18 cellular contexts compared by ENCODE assay signal in the genomic region with DNA sequence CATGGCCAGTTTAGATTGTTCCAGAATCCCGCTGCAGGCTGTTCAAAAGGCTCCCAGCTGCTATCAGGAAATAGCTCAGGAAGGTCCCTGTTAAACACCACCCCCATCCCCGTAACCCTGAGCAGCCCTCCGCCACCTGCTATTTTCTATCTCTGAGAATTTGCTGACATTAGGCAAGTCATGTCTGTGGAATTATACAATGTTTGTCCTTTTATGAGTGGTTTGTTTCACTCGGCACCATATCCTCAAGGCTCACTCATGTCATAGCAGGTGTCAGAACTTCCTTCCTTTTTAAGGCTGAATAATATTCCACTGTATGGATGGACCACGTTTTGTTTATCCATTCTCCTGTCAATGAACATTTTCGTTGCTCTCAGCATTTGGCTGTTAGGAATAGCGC.
DNase-seq lines count a peak whose midpoint lies in the region; ATAC-seq, FAIRE-seq and TF ChIP-seq lines count a peak whose summit lies in the region.
"Had no signal": no experiment of that assay in that cellular context is flagged by ENCODE, and none has a peak within 500 bp of the region (broad histone marks: within the 10 kb centered on the region; RNA-seq: fewer than 3 reads in every experiment).

No MANE protein-coding gene starts in this region.

- H3K4me2 ChIP-seq in H1 (ENCODE audit: insufficient read depth in 1 of 2, low read depth in 2 of 2, low read length in 2 of 2) (no peak overlapping the region), trophoblast cell (ENCODE audit: low read length) (no peak overlapping the region)
- H3K4me2 ChIP-seq: BLaER1 treated with 17β-estradiol and CSF1 and Interleukin-3, amounts not matched to agents 10 nM and 100 nM had no signal

- H4K91ac ChIP-seq in H1 (replicated peaks; ENCODE audit: insufficient read length, low read length) = no peak overlapping the region
- H4K91ac ChIP-seq in trophoblast cell (ENCODE audit: low read depth, low read length) = no peak overlapping the region

- H3K4me3 ChIP-seq in SJCRH30 (no peak overlapping the region), H1 (ENCODE audit: extremely low read depth in 1 of 4, insufficient read depth in 2 of 4, low read depth in 3 of 4, low read length in 4 of 4) (no peak overlapping the region), mesodermal cell (ENCODE audit: extremely low read depth, insufficient read depth, low read length, poor library complexity, severe bottlenecking) (no peak overlapping the region), trophoblast cell (ENCODE audit: low read depth, low read length) (no peak overlapping the region)
- H3K4me3 ChIP-seq: BLaER1 treated with 17β-estradiol and CSF1 and Interleukin-3, amounts not matched to agents 10 nM and 100 nM; GM23248 had no signal

- FAIRE-seq in H1 (lab: Jason Lieb, UNC) = no peak
- FAIRE-seq: GM19239, H54 had no signal

- WGBS in H1 (ENCODE audit: extremely low coverage in 1 of 2, insufficient coverage in 1 of 2, insufficient read length in 1 of 2, insufficient replicate concordance in 2 of 2, low coverage in 1 of 2, low lambda C conversion rate in 2 of 2, missing lambda C conversion rate in 1 of 2), 2 experiments = 90% methylated on average over 6 of the region's 7 CpGs; no CpG with 5 or more reads in 1 of the 2 experiments
- WGBS in mesodermal cell (ENCODE audit: insufficient coverage in 2 of 2), 2 experiments = 94 to 100% methylated on average over 4 of the region's 7 CpGs
- WGBS in trophoblast cell (ENCODE audit: extremely low coverage, insufficient coverage, insufficient read length) = no CpG with 5 or more reads among the region's 7 CpGs

- POLR2A ChIA-PET in H1 (lab: Charles Lee; ENCODE audit: partially characterized antibody) = no interaction called here

- H3K14ac ChIP-seq in H1 (ENCODE audit: insufficient read length) (no peak overlapping the region), trophoblast cell (ENCODE audit: low read length) (no peak overlapping the region)

- H3K9me3 ChIP-seq in SJCRH30 (replicated peaks) (no peaks in the 10 kb centered on the region), H1 (ENCODE audit: insufficient read depth in 2 of 2, low read depth in 1 of 2, low read length in 1 of 2) (no peaks in the 10 kb centered on the region), mesodermal cell (ENCODE audit: control insufficient read depth, low read length) (no peaks in the 10 kb centered on the region), trophoblast cell (ENCODE audit: insufficient read depth, low read depth, low read length) (no peaks in the 10 kb centered on the region)
- H3K9me3 ChIP-seq: BLaER1 treated with 17β-estradiol and CSF1 and Interleukin-3, amounts not matched to agents 10 nM and 100 nM had no signal

- H2AFZ ChIP-seq in H1 (ENCODE audit: low read length) = no peak overlapping the region
- no peak overlapping the region for H2AFZ ChIP-seq in trophoblast cell (ENCODE audit: insufficient read depth, low read length, poor library complexity)
- H2AFZ ChIP-seq: GM23248 had no signal

- H3K79me2 ChIP-seq in H1 (ENCODE audit: control insufficient read depth in 1 of 2, insufficient read depth in 2 of 2, low read length in 2 of 2) = no peaks in the 10 kb centered on the region
- H3K79me2 ChIP-seq in trophoblast cell (ENCODE audit: control insufficient read depth, insufficient read depth, low read length, poor library complexity) = no peaks in the 10 kb centered on the region

- intact Hi-C loops in left ventricle myocardium superior (cut with micrococcal nuclease) = no loop called here

- TF ChIP-seq RAD21 in H1 (IDR thresholded peaks at IDR 0.05 in 1 of 2, conservative IDR thresholded peaks at IDR 0.05 in 1 of 2; ENCODE audit: low read depth in 2 of 2, low read length in 2 of 2) = no peak

- H4K5ac ChIP-seq in H1 (ENCODE audit: insufficient read length, low read depth, low read length) = no peak overlapping the region

- no peak for ATAC-seq in left ventricle myocardium superior
- ATAC-seq: CD8-positive, alpha-beta T cell had no signal

- H3K56ac ChIP-seq in H1 (replicated peaks; ENCODE audit: insufficient read length, low read depth, low read length) = no peak overlapping the region

- no peak overlapping the region for H3K4ac ChIP-seq in H1 (replicated peaks; ENCODE audit: insufficient read length, low read depth, low read length)
- no peak overlapping the region for H3K4ac ChIP-seq in trophoblast cell (ENCODE audit: low read depth, low read length)

- H4K12ac ChIP-seq in trophoblast cell (ENCODE audit: low read depth, low read length) = no peak overlapping the region

- DNase-seq in SJCRH30 (peak; percentile 45 to 55), H1 (ENCODE audit: low read depth in 1 of 2, low spot score in 2 of 2) (no peak), NCI-H2171 treated with DMSO at 0.1 percent for 48 hours (lab: John Stamatoyannopoulos, UW) (no peak), trophoblast cell (no peak), left ventricle myocardium superior (no peak), UCSD-AML1 (lab: John Stamatoyannopoulos, UW; ENCODE audit: unreplicated experiment) (no peak)
- DNase-seq: Calu3; CD8-positive, alpha-beta T cell; DMS79 treated with DMSO at 0.1 percent for 48 hours; GF-D8; GM23248; HCEC 1CT; HFFc6 had no signal

- H3K79me1 ChIP-seq in H1 (ENCODE audit: low read depth, low read length) = no peaks in the 10 kb centered on the region
- no peaks in the 10 kb centered on the region for H3K79me1 ChIP-seq in trophoblast cell (ENCODE audit: low read length)

- H3K36me3 ChIP-seq in SJCRH30 (no peaks in the 10 kb centered on the region), H1 (ENCODE audit: control insufficient read depth in 2 of 4, insufficient read depth in 4 of 4, low read length in 3 of 4) (no peaks in the 10 kb centered on the region), mesodermal cell (ENCODE audit: control insufficient read depth, insufficient read depth, low read length) (no peaks in the 10 kb centered on the region), trophoblast cell (ENCODE audit: control insufficient read depth in 1 of 2, insufficient read depth in 2 of 2, low read length in 2 of 2) (no peaks in the 10 kb centered on the region)
- H3K36me3 ChIP-seq: BLaER1 treated with 17β-estradiol and CSF1 and Interleukin-3, amounts not matched to agents 10 nM and 100 nM had no signal

- H2BK5ac ChIP-seq in H1 (ENCODE audit: low read depth, low read length) (no peak overlapping the region), trophoblast cell (ENCODE audit: low read depth, low read length, poor library complexity) (no peak overlapping the region)

- TF ChIP-seq EP300 in H1 (IDR thresholded peaks at IDR 0.05; ENCODE audit: borderline replicate concordance in 1 of 2, low read depth in 2 of 2, low read length in 2 of 2) = no peak

- no peaks in the 10 kb centered on the region for H4K20me1 ChIP-seq in H1 (replicated peaks in 1 of 2; ENCODE audit: control insufficient read depth in 1 of 2, insufficient read depth in 2 of 2, low read length in 2 of 2)
- H4K20me1 ChIP-seq: BLaER1 treated with 17β-estradiol and CSF1 and Interleukin-3, amounts not matched to agents 10 nM and 100 nM had no signal

- CTCF ChIA-PET in H1 (lab: Charles Lee; ENCODE audit: partially characterized antibody) = interaction anchor here (0.7 to 1.4 kb wide), 2 partner anchors 124 to 172 kb away, joined by 3 to 4 read pairs; no protein-coding TSS in a partner anchor

- H3K23me2 ChIP-seq in H1 (ENCODE audit: low read depth, low read length) = no peaks in the 10 kb centered on the region

- TF ChIP-seq POLR2A in H1 (IDR thresholded peaks at IDR 0.05; ENCODE audit: control extremely low read depth in 1 of 2, low read depth in 2 of 2, low read length in 2 of 2) = no peak

- no peak overlapping the region for H3K27ac ChIP-seq in SJCRH30
- H3K27ac ChIP-seq in H1 (ENCODE audit: low read depth, low read length) = no peak overlapping the region
- peak overlapping the region; percentile 84 for H3K27ac ChIP-seq in mesodermal cell (ENCODE audit: low read depth, low read length, severe bottlenecking)
- no peak overlapping the region for H3K27ac ChIP-seq in trophoblast cell (ENCODE audit: low read depth, low read length)
- H3K27ac ChIP-seq: BLaER1 treated with 17β-estradiol and CSF1 and Interleukin-3, amounts not matched to agents 10 nM and 100 nM; GM23248; HL-60 had no signal

- peaks cover 19% of the 10 kb centered on the region for H3K4me1 ChIP-seq in SJCRH30
- H3K4me1 ChIP-seq in H1 (replicated peaks in 1 of 4; ENCODE audit: control insufficient read depth in 3 of 4, insufficient read depth in 4 of 4, low read length in 3 of 4) = peaks cover 2 to 17% (median 8%) of the 10 kb centered on the region in 4 experiments
- peaks cover 64% of the 10 kb centered on the region for H3K4me1 ChIP-seq in mesodermal cell (ENCODE audit: control insufficient read depth, insufficient read depth, low read length, poor library complexity, severe bottlenecking)
- peaks cover 2 to 8% of the 10 kb centered on the region in 2 experiments for H3K4me1 ChIP-seq in trophoblast cell (ENCODE audit: control insufficient read depth in 1 of 2, insufficient read depth in 2 of 2, low read length in 2 of 2)

- H4K8ac ChIP-seq in H1 (ENCODE audit: extremely low read depth, insufficient read depth, low read length) (no peak overlapping the region), trophoblast cell (ENCODE audit: low read depth, low read length) (no peak overlapping the region)

- no peak overlapping the region for H3K9ac ChIP-seq in H1 (replicated peaks in 1 of 4; ENCODE audit: extremely low read depth in 1 of 4, low read depth in 3 of 4, low read length in 3 of 4)
- no peak overlapping the region for H3K9ac ChIP-seq in trophoblast cell (ENCODE audit: low read length)
- H3K9ac ChIP-seq: BLaER1 treated with 17β-estradiol and CSF1 and Interleukin-3, amounts not matched to agents 10 nM and 100 nM; GM23248 had no signal

- H3K27me3 ChIP-seq in SJCRH30 (no peaks in the 10 kb centered on the region), H1 (replicated peaks in 1 of 4; ENCODE audit: control insufficient read depth in 3 of 4, extremely low read depth in 1 of 4, insufficient read depth in 3 of 4, low read length in 3 of 4) (peaks cover 0 to 11% (median 3%) of the 10 kb centered on the region in 4 experiments; a peak in 4 of 7 replicates), trophoblast cell (ENCODE audit: insufficient read depth, low read length) (peaks cover 3% of the 10 kb centered on the region)

- H3K23ac ChIP-seq in H1 (ENCODE audit: insufficient read length) = no peak overlapping the region
- no peak overlapping the region for H3K23ac ChIP-seq in trophoblast cell (ENCODE audit: low read length)

- no peak overlapping the region for H2BK15ac ChIP-seq in H1 (ENCODE audit: low read length)

- H3K18ac ChIP-seq in H1 (ENCODE audit: extremely low read depth, low read length) (no peak overlapping the region), trophoblast cell (ENCODE audit: low read length) (no peak overlapping the region)

- no peak overlapping the region for H2BK12ac ChIP-seq in H1 (ENCODE audit: low read depth, low read length)
- H2BK12ac ChIP-seq in trophoblast cell (ENCODE audit: low read length) = no peak overlapping the region

- H2BK120ac ChIP-seq in H1 (replicated peaks; ENCODE audit: low read depth, low read length) (no peak overlapping the region), trophoblast cell (ENCODE audit: insufficient read depth, low read length, poor library complexity) (no peak overlapping the region)

- no peak for TF ChIP-seq CTCF in H1 (IDR thresholded peaks at IDR 0.05; ENCODE audit: control extremely low read depth in 1 of 3, insufficient read depth in 1 of 3, low read depth in 1 of 3, low read length in 3 of 3)

- H2AK5ac ChIP-seq in H1 (ENCODE audit: low read depth, low read length) (0 out of 2 replicates have a peak overlapping the region, but pooled peaks have one; percentile 65), trophoblast cell (ENCODE audit: low read length) (no peak overlapping the region)

- no peak overlapping the region for H2BK20ac ChIP-seq in H1 (ENCODE audit: low read length)

Comparison
In these comparisons a context has a peak if more than half of its experiments do, and no peak if none do; other contexts are left out.
1. DNase-seq: peak in SJCRH30 (2 of 2); none in H1 (0 of 2), NCI-H2171 treated with DMSO at 0.1 percent for 48 hours (single experiment), trophoblast cell (0 of 2), left ventricle myocardium superior (single experiment) and UCSD-AML1 (single experiment).